26 cellular contexts compared by ENCODE assay signal in the genomic region with DNA sequence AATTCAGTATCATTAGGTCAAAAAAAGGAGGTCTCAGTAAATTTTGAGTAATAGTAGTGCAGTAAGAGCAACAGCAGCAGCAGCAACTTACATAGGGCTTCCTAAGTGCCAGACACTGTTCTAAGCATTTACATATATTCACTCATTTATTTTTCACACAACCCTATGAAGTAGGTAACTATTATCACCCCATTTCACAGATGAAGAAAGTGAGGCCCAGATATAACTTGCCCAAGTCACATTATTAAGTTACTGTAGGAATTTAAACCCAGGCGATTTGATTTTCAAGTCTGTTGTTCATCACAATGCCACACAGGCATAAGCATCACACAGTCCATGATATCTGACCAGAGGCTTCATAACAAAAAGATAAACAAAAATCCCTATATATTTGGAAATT.
"Had no signal": no experiment of that assay in that cellular context is flagged by ENCODE, and none has a peak within 500 bp of the region (broad histone marks: within the 10 kb centered on the region; RNA-seq: fewer than 3 reads in every experiment).

No MANE protein-coding gene starts in this region.

- H3K4me3 ChIP-seq: ascending aorta, breast epithelium, cardiac muscle cell, colonic mucosa, esophagus squamous epithelium, gastroesophageal sphincter, heart right ventricle, hepatocyte had no signal

- H3K36me3 ChIP-seq: colonic mucosa had no signal

- ATAC-seq: activated CD4-positive, alpha-beta T cell treated with anti-CD3 and anti-CD28 coated beads for 36 hours; activated naive CD4-positive, alpha-beta T cell treated with anti-CD3 and anti-CD28 coated beads, Interleukin-2, amount 50 U/mL, for 72 hours; gastroesophageal sphincter; heart right ventricle had no signal

- H3K27ac ChIP-seq: ascending aorta, breast epithelium, cardiac muscle cell, colonic mucosa, epithelial cell of prostate, esophagus squamous epithelium, gastroesophageal sphincter, hepatocyte had no signal

- H3K4me3 Mint-ChIP-seq: activated CD4-positive, alpha-beta T cell treated with anti-CD3 and anti-CD28 coated beads for 36 hours; activated CD4-positive, alpha-beta T cell treated with anti-CD3 and anti-CD28 coated beads, Interleukin-2, amount 10 ng/mL, durations not matched to agents 7 days and 5 days; activated naive CD4-positive, alpha-beta T cell treated with anti-CD3 and anti-CD28 coated beads, Interleukin-2, amount 10 ng/mL, durations not matched to agents 7 days and 5 days; activated naive CD8-positive, alpha-beta T cell treated with anti-CD3 and anti-CD28 coated beads, Interleukin-2, amount 10 ng/mL, durations not matched to agents 7 days and 5 days; brain had no signal

- H3K4me1 Mint-ChIP-seq: brain had no signal

- H3K27ac Mint-ChIP-seq: activated CD4-positive, alpha-beta T cell treated with anti-CD3 and anti-CD28 coated beads for 36 hours; activated CD4-positive, alpha-beta T cell treated with anti-CD3 and anti-CD28 coated beads, Interleukin-2, amount 10 ng/mL, durations not matched to agents 7 days and 5 days; activated naive CD4-positive, alpha-beta T cell treated with anti-CD3 and anti-CD28 coated beads, Interleukin-2, amount 10 ng/mL, durations not matched to agents 7 days and 5 days; activated naive CD8-positive, alpha-beta T cell treated with anti-CD3 and anti-CD28 coated beads, Interleukin-2, amount 10 ng/mL, durations not matched to agents 7 days and 5 days; brain had no signal

- DNase-seq: activated CD4-positive, alpha-beta T cell treated with anti-CD3 and anti-CD28 coated beads for 36 hours; activated CD4-positive, alpha-beta T cell treated with anti-CD3 and anti-CD28 coated beads, Interleukin-2, amount 10 ng/mL, durations not matched to agents 7 days and 5 days; activated CD4-positive, alpha-beta T cell treated with anti-CD3 and anti-CD28 coated beads, Interleukin-2, amount 50 U/mL, for 48 hours; activated CD4-positive, CD25-positive, alpha-beta regulatory T cell; activated CD4-positive, CD25-positive, alpha-beta regulatory T cell treated with anti-CD3 and anti-CD28 coated beads, Interleukin-2, amount 50 U/mL, for 72 hours; activated gamma-delta T cell; activated naive CD4-positive, alpha-beta T cell; activated naive CD4-positive, alpha-beta T cell treated with anti-CD3 and anti-CD28 coated beads, Interleukin-2, amount 10 ng/mL, durations not matched to agents 7 days and 5 days; activated naive CD8-positive, alpha-beta T cell treated with anti-CD3 and anti-CD28 coated beads, Interleukin-2, amount 10 ng/mL, durations not matched to agents 7 days and 5 days; activated T-cell treated with anti-CD3 and anti-CD28 coated beads, Interleukin-2, amount 50 U/mL, for 48 hours; central memory CD4-positive, alpha-beta T cell; cerebellar nuclear complex; colonic mucosa; effector CD8-positive, alpha-beta T cell; esophagus squamous epithelium; foreskin melanocyte; heart right ventricle; T-helper 2 cell had no signal

- H3K27me3 Mint-ChIP-seq: activated CD4-positive, alpha-beta T cell treated with anti-CD3 and anti-CD28 coated beads for 36 hours; activated CD4-positive, alpha-beta T cell treated with anti-CD3 and anti-CD28 coated beads, Interleukin-2, amount 10 ng/mL, durations not matched to agents 7 days and 5 days; activated naive CD4-positive, alpha-beta T cell treated with anti-CD3 and anti-CD28 coated beads, Interleukin-2, amount 10 ng/mL, durations not matched to agents 7 days and 5 days; activated naive CD8-positive, alpha-beta T cell treated with anti-CD3 and anti-CD28 coated beads, Interleukin-2, amount 10 ng/mL, durations not matched to agents 7 days and 5 days; brain had no signal

- H3K9me3 ChIP-seq: ascending aorta, breast epithelium, colonic mucosa, esophagus squamous epithelium, gastroesophageal sphincter, heart right ventricle had no signal

- H3K4me1 ChIP-seq: ascending aorta, breast epithelium, colonic mucosa, gastroesophageal sphincter, heart right ventricle had no signal

- H3K9me3 Mint-ChIP-seq: activated CD4-positive, alpha-beta T cell treated with anti-CD3 and anti-CD28 coated beads, Interleukin-2, amount 10 ng/mL, durations not matched to agents 7 days and 5 days; activated naive CD4-positive, alpha-beta T cell treated with anti-CD3 and anti-CD28 coated beads, Interleukin-2, amount 10 ng/mL, durations not matched to agents 7 days and 5 days; activated naive CD4-positive, alpha-beta T cell treated with anti-CD3 and anti-CD28 coated beads, Interleukin-2, amount 50 U/mL, for 72 hours; activated naive CD8-positive, alpha-beta T cell treated with anti-CD3 and anti-CD28 coated beads, Interleukin-2, amount 10 ng/mL, durations not matched to agents 7 days and 5 days had no signal

- H3K27me3 ChIP-seq: ascending aorta, breast epithelium, cardiac muscle cell, colonic mucosa, esophagus squamous epithelium, gastroesophageal sphincter, heart right ventricle, hepatocyte had no signal
